23 cellular contexts compared by ENCODE assay signal in genomic region chr7:117047496-117047895, GRCh38.
DNase-seq lines count a peak whose midpoint lies in the region; ATAC-seq and TF ChIP-seq lines count a peak whose summit lies in the region.
"Had no signal": no experiment of that assay in that cellular context is flagged by ENCODE, and none has a peak within 500 bp of the region (broad histone marks: within the 10 kb centered on the region; RNA-seq: fewer than 3 reads in every experiment).

No MANE protein-coding gene starts in this region.

- H3K4me3 ChIP-seq in fibroblast of the aortic adventitia (ENCODE audit: low read depth, low read length): no peak overlapping the region
- H3K4me3 ChIP-seq in tibial artery: no peak overlapping the region
- H3K4me3 ChIP-seq: adrenal gland, BLaER1, colonic mucosa, smooth muscle cell had no signal

- H3K36me3 ChIP-seq in tibial artery: no peaks in the 10 kb centered on the region
- H3K36me3 ChIP-seq: adrenal gland, BLaER1, colonic mucosa had no signal

- peaks cover 0 to 98% (median 30%) of the 10 kb centered on the region in 4 donors for H3K4me1 ChIP-seq in tibial artery

- TF ChIP-seq CTCF in fibroblast of the aortic adventitia (IDR thresholded peaks at IDR 0.05; ENCODE audit: insufficient read depth, low read length) (no peak), tibial artery (IDR thresholded peaks at IDR 0.05) (no peak)

- peak; percentile 20 for ATAC-seq in Right ventricle myocardium superior (ENCODE audit: poor library complexity)
- no peak for ATAC-seq in SK-N-SH treated with all-trans-retinoic acid at 6 μM for 48 hours
- ATAC-seq in GM21737 (IDR thresholded peaks at IDR 0.05; ENCODE audit: unreplicated experiment): no peak

- no peaks in the 10 kb centered on the region for H3K27me3 ChIP-seq in tibial artery
- H3K27me3 ChIP-seq: adrenal gland, BLaER1, colonic mucosa had no signal

- DNase-seq in Right ventricle myocardium superior (no peak), cardiac septum (ENCODE audit: low spot score) (no peak), fibroblast of the aortic adventitia (ENCODE audit: low read depth) (peak; percentile 54), tibial artery (no peak), epidermal melanocyte (ENCODE audit: insufficient read length, low spot score) (no peak), ecto neural progenitor cell (ENCODE audit: low spot score) (no peak)
- DNase-seq: activated CD4-positive, alpha-beta T cell treated with anti-CD3 and anti-CD28 coated beads for 4 hours; activated naive CD4-positive, alpha-beta T cell; activated T-cell treated with anti-CD3 and anti-CD28 coated beads, Interleukin-2, amount 50 U/mL, for 48 hours; adrenal gland; Calu3; colonic mucosa; head of caudate nucleus; mesendoderm; naive B cell; NCI-H1436 treated with DMSO at 0.1 percent for 48 hours; NCI-H2171 treated with DMSO at 0.1 percent for 48 hours; NCI-H526 treated with DMSO at 0.1 percent for 48 hours; stimulated activated CD4-positive, alpha-beta T cell treated with anti-CD3 and anti-CD28 coated beads, Interleukin-2, amount 100 ng/mL, for 24 hours had no signal

- intact Hi-C loops in Right ventricle myocardium superior (cut with DNase I) (no loop called here), cardiac septum (cut with DNase I) (loop anchor here (10.0 kb wide), 1 partner anchor 67 kb away; no protein-coding TSS in a partner anchor), tibial artery (cut with DNase I; ENCODE audit: low total_unique reads) (no loop called here)

- no peaks in the 10 kb centered on the region for H3K9me3 ChIP-seq in tibial artery
- H3K9me3 ChIP-seq: adrenal gland, BLaER1, colonic mucosa had no signal

- peak overlapping the region; percentile 46 to 54 for H3K27ac ChIP-seq in tibial artery
- H3K27ac ChIP-seq: adrenal gland, BLaER1, colonic mucosa had no signal

TF ChIP-seq in SK-N-SH treated with all-trans-retinoic acid at 6 μM for 48 hours, 23 proteins besides CTCF, POLR2A, EP300 and RAD21:
- TF ChIP-seq ARNTL (CRISPR knock-in tag; IDR thresholded peaks at IDR 0.05; ENCODE audit: borderline replicate concordance, low read depth) (no peak), TCF4 (CRISPR knock-in tag; IDR thresholded peaks at IDR 0.05; ENCODE audit: borderline replicate concordance) (peak; percentile 19; the same call in 1 of the 2 replicates)
TF ChIP-seq in SK-N-SH treated with all-trans-retinoic acid at 6 μM for 48 hours: peak in this region for 1.
